14 cellular contexts compared by ENCODE assay signal in the genomic region with DNA sequence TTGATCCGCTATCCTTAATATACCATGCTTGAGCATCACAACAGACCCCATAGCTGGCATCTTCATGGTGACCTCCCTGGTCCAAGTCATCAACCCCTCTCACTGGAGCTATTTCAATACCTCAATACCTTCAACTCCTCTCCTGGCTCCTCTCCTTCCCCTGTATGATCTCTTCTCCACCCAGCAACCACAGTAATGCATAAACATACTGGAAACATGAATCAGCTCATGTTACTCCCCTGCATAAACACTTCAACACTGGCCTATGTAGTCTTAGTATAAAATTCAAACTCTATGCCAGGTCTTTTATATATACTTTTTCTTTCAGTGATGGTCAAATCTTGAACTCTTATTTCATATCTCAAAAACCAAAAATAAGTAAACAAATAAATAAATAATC. TPM values are rescaled to one million over a fixed set of nuclear protein-coding genes. Genes with fewer than 3 reads are reported as not detected.
A peak's percentile ranks its signal among the peaks of the same experiment; 100 is the strongest.
DNase-seq lines count a peak whose midpoint lies in the region; TF ChIP-seq lines count a peak whose summit lies in the region.
"Had no signal": no experiment of that assay in that cellular context is flagged by ENCODE, and none has a peak within 500 bp of the region (broad histone marks: within the 10 kb centered on the region; RNA-seq: fewer than 3 reads in every experiment).

No MANE protein-coding gene starts in this region.

- H3K4me3 ChIP-seq in fibroblast of mammary gland (ENCODE audit: control insufficient read depth, low read depth, low read length): no peak overlapping the region
- H3K4me3 ChIP-seq in Peyer's patch: no peak overlapping the region

- no peak for TF ChIP-seq POLR2A in Peyer's patch (IDR thresholded peaks at IDR 0.05)

- no peak overlapping the region for H3K27ac ChIP-seq in Peyer's patch
- H3K27ac ChIP-seq: HL-60 had no signal

- no peaks in the 10 kb centered on the region for H3K4me1 ChIP-seq in Peyer's patch

- TF ChIP-seq CTCF in fibroblast of mammary gland (conservative IDR thresholded peaks at IDR 0.05; ENCODE audit: control insufficient read depth, insufficient read depth, low read depth, low read length) (no peak), Peyer's patch (IDR thresholded peaks at IDR 0.05) (no peak)

- H3K27me3 ChIP-seq in Peyer's patch: no peaks in the 10 kb centered on the region

- no peaks in the 10 kb centered on the region for H3K9me3 ChIP-seq in Peyer's patch

- no peaks in the 10 kb centered on the region for H3K36me3 ChIP-seq in Peyer's patch

- DNase-seq in EL: peak; percentile 16
- peak; percentile 12 for DNase-seq in M059J (ENCODE audit: low read depth)
- DNase-seq in fibroblast of mammary gland (ENCODE audit: low read depth): peak; percentile 5
- DNase-seq in NCI-H69 (lab: John Stamatoyannopoulos, UW): no peak
- no peak for DNase-seq in Peyer's patch
- no peak for DNase-seq in NCI-H1694 treated with DMSO at 0.1 percent for 48 hours (lab: John Stamatoyannopoulos, UW)
- DNase-seq in activated naive CD4-positive, alpha-beta T cell (lab: John Stamatoyannopoulos, UW): no peak
- DNase-seq: COR-L47, MM.1S, NCI-H1105, NCI-H187, NCI-H748 treated with DMSO at 0.1 percent for 48 hours, SHP77 treated with DMSO at 0.1 percent for 48 hours had no signal

RNA-seq across cellular contexts. Expression of a gene that starts 31.8 kb away (rescaled TPM):
- total RNA-seq in M059J (2014; rRNA removed; shearing (Covaris generic)): not detected in 2 replicates
- 10 to 100 TPM in 2 of 4 donors, 1 to 10 TPM in 2; 2.7 to 16.2 (median 10.2) TPM for total RNA-seq in Peyer's patch

Comparison
In these comparisons a context has a peak if more than half of its experiments do, and no peak if none do; other contexts are left out.
1. DNase-seq: peak in EL (single experiment), M059J (single experiment) and fibroblast of mammary gland (single experiment); none in NCI-H69 (single experiment), Peyer's patch (0 of 3), NCI-H1694 treated with DMSO at 0.1 percent for 48 hours (single experiment) and activated naive CD4-positive, alpha-beta T cell (0 of 4).